In the genomic region with DNA sequence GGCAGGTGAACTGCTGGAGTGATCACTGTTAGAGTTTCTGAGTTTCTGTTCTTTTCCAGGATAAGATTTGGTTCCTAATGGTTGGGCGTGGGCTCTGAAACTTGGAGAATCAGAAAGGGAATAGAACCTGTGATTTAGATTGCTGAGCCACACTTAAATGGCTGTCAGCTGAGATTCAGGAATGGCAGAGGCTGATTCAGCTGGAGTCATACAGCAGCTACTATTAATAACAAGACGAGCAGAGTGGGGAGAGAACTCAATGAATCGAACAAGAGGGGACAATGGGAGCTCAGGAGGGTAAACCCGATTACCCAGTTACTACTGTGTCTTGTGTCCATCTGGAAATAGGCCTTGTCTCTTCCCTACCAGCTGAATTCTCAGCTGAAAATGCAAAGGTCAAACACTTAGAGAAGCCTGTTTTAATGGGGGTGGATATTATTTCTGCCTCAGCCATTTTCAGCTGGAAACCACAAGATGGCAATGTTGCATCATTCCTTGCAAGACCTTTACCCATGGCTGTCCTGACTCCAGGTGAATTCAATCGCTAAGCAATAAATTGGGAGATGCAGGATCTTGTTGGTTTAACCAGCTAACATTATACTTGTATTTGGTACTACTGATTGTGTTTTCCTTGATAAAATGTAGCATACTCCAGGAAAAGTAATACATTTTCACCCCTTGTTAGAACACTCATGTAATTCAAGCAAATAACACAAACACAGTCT, we compare ENCODE assay signal across 7 cellular contexts.
A peak's percentile ranks its signal among the peaks of the same experiment; 100 is the strongest.
DNase-seq lines count a peak whose midpoint lies in the region; ATAC-seq, FAIRE-seq and TF ChIP-seq lines count a peak whose summit lies in the region.

No MANE protein-coding gene starts in this region.

- DNase-seq in GM10266 (ENCODE audit: extremely low spot score) (peak; percentile 55), HuH-7 (ENCODE audit: low spot score) (peak; percentile 83), NOMO-1 treated with DMSO at 0.1 percent for 48 hours (lab: John Stamatoyannopoulos, UW; ENCODE audit: unreplicated experiment) (peak; percentile 59), cerebellum (ENCODE audit: low spot score) (peak; percentile 36), left colon (no peak), urothelium cell line (ENCODE audit: low spot score) (peak; percentile 76)

- FAIRE-seq in urothelium cell line (lab: Jason Lieb, UNC), result peak; percentile 76

- peak; percentile 76 for TF ChIP-seq CTCF in GM10266 (IDR thresholded peaks at IDR 0.05; ENCODE audit: control insufficient read depth, insufficient read depth, low read depth, missing control alignments)

- intact Hi-C loops in left colon (cut with DNase I, micrococcal nuclease), result loop anchor here in 1 of 2 donors (2.0 kb wide), 1 partner anchor 42 kb away; no protein-coding TSS in a partner anchor

- ATAC-seq in GM21723 (IDR thresholded peaks at IDR 0.05; ENCODE audit: unreplicated experiment), result peak; percentile 90
- ATAC-seq in left colon, result peak; percentile 82

Comparison
In these comparisons a context has a peak if more than half of its experiments do, and no peak if none do; other contexts are left out.
1. DNase-seq: peak in GM10266 (single experiment), HuH-7 (single experiment), NOMO-1 treated with DMSO at 0.1 percent for 48 hours (single experiment), cerebellum (single experiment) and urothelium cell line (single experiment); none in left colon (0 of 2).